In genomic region chrX:154490414-154491083, GRCh38 we compare ENCODE assay signal across 8 cellular contexts. TPM values are rescaled to one million over a fixed set of nuclear protein-coding genes. Genes with fewer than 3 reads are reported as not detected.
A peak's percentile ranks its signal among the peaks of the same experiment; 100 is the strongest.
DNase-seq lines count a peak whose midpoint lies in the region; ATAC-seq and TF ChIP-seq lines count a peak whose summit lies in the region.

SLC10A3 (minus strand) TSS chrX:154490629; CDS start chrX:154488940, 1,689 bp downstream.

- WGBS in mammary epithelial cell (ENCODE audit: low coverage, missing lambda C conversion rate) = 18% methylated on average over 8 of the region's 71 CpGs

- TF ChIP-seq POLR2A in GM18951 (IDR thresholded peaks at IDR 0.05; ENCODE audit: extremely low read depth, insufficient read depth, insufficient read length) = peak; percentile 93

- H3K4me3 ChIP-seq in WI38 (ENCODE audit: low read depth, low read length) (peak within 1 kb of the TSS; percentile 61), mammary epithelial cell (replicated peaks in 1 of 3; ENCODE audit: insufficient read depth in 1 of 3, low read depth in 2 of 3, low read length in 3 of 3) (peak within 1 kb of the TSS; percentile 64 to 69 (median 68)), iPS-20b (ENCODE audit: low read length) (peak within 1 kb of the TSS; percentile 71), skeletal muscle tissue (ENCODE audit: low read length in 3 of 3) (peak within 1 kb of the TSS; percentile 70 to 81 (median 79))

- in situ Hi-C loops in GM18951 (cut with MboI; ENCODE audit: low sequenced_read_pairs, unreplicated experiment) = no loop called here
- in situ Hi-C loops in mammary epithelial cell (cut with MboI; ENCODE audit: low sequenced_read_pairs in 2 of 2) = no loop called here

- H3K27me3 ChIP-seq in mammary epithelial cell (ENCODE audit: insufficient read depth, low read length) (no peaks in the 10 kb centered on the region), iPS-20b (ENCODE audit: insufficient read depth, low read length) (peaks cover 7% of the 10 kb centered on the region; the same call in 1 of the 2 replicates), skeletal muscle tissue (ENCODE audit: control insufficient read depth in 3 of 3, insufficient read depth in 3 of 3, low read length in 3 of 3) (no peaks in the 10 kb centered on the region)

- peaks cover 5% of the 10 kb centered on the region for H3K4me1 ChIP-seq in mammary epithelial cell (ENCODE audit: insufficient read depth, low read length)
- no peaks in the 10 kb centered on the region for H3K4me1 ChIP-seq in iPS-20b (ENCODE audit: insufficient read depth, low read length)
- peaks cover 7 to 22% (median 16%) of the 10 kb centered on the region in 3 donors for H3K4me1 ChIP-seq in skeletal muscle tissue (ENCODE audit: control insufficient read depth in 3 of 3, insufficient read depth in 3 of 3, low read length in 3 of 3)

- dilution Hi-C loops in mammary epithelial cell (cut with HindIII; ENCODE audit: low sequenced_read_pairs) = no loop called here

- DNase-seq in AG08395 (ENCODE audit: low spot score) = peak; percentile 92
- peak; percentile 86 for DNase-seq in NCI-H2227 treated with DMSO at 0.1 percent for 48 hours (lab: John Stamatoyannopoulos, UW)
- DNase-seq in mammary epithelial cell = peak; percentile 88

- peak within 1 kb of the TSS; percentile 88 for H2AFZ ChIP-seq in mammary epithelial cell (ENCODE audit: low read depth, low read length)

- intact Hi-C loops in mammary epithelial cell (cut with micrococcal nuclease) = loop anchor here (2.0 kb wide), 2 partner anchors 24 to 36 kb away; no protein-coding TSS in a partner anchor

- H3K36me3 ChIP-seq in mammary epithelial cell (ENCODE audit: insufficient read depth, low read length) (no peaks in the 10 kb centered on the region), iPS-20b (ENCODE audit: insufficient read depth, low read depth, low read length) (no peaks in the 10 kb centered on the region), skeletal muscle tissue (ENCODE audit: control insufficient read depth in 3 of 3, insufficient read depth in 3 of 3, low read length in 3 of 3) (peaks cover 0 to 5% (median 4%) of the 10 kb centered on the region in 3 donors)

- peaks cover 21% of the 10 kb centered on the region for H3K79me2 ChIP-seq in mammary epithelial cell (ENCODE audit: insufficient read depth, low read length)

- no peaks in the 10 kb centered on the region for H4K20me1 ChIP-seq in mammary epithelial cell (ENCODE audit: insufficient read depth, low read length)

- H3K9ac ChIP-seq in mammary epithelial cell (ENCODE audit: insufficient read depth, low read length) (peak within 1 kb of the TSS; percentile 87), iPS-20b (ENCODE audit: low read depth, low read length) (peak within 1 kb of the TSS; percentile 74; the same call in 1 of the 2 replicates), skeletal muscle tissue (ENCODE audit: low read depth in 1 of 3, low read length in 3 of 3) (peak within 1 kb of the TSS; percentile 81 to 88 (median 82))

- no TSS peak for BruUV-seq in mammary epithelial cell (replicated peaks; lab: Mats Ljungman, UMichigan)

- H3K27ac ChIP-seq in mammary epithelial cell (ENCODE audit: insufficient read depth, low read depth, low read length) (peak within 1 kb of the TSS; percentile 75), iPS-20b (ENCODE audit: low read length) (no peak within 1 kb of the TSS), skeletal muscle tissue (ENCODE audit: low read depth, low read length) (peak within 1 kb of the TSS; percentile 92)

- TF ChIP-seq CTCF in WI38 (IDR thresholded peaks at IDR 0.05; ENCODE audit: low read depth, low read length) (no peak), mammary epithelial cell (conservative IDR thresholded peaks at IDR 0.05 in 1 of 2, IDR thresholded peaks at IDR 0.05 in 1 of 2; ENCODE audit: extremely low read depth in 1 of 2, insufficient read depth in 1 of 2, low read depth in 1 of 2, low read length in 2 of 2) (no peak)

- H3K9me3 ChIP-seq in mammary epithelial cell (replicated peaks; ENCODE audit: insufficient read depth, low read length) = no peaks in the 10 kb centered on the region
- H3K9me3 ChIP-seq in iPS-20b (ENCODE audit: insufficient read depth, low read depth, low read length) = no peaks in the 10 kb centered on the region
- H3K9me3 ChIP-seq in skeletal muscle tissue (ENCODE audit: control insufficient read depth in 3 of 3, low read length in 3 of 3) = no peaks in the 10 kb centered on the region

- ATAC-seq in HG03175 (IDR thresholded peaks at IDR 0.05; ENCODE audit: unreplicated experiment) = peak; percentile 83

- CTCF ChIA-PET in mammary epithelial cell (lab: Charles Lee; ENCODE audit: low non-redundant PET) = no interaction called here

- H3K4me2 ChIP-seq in mammary epithelial cell (ENCODE audit: insufficient read depth, low read depth, low read length) = peak within 1 kb of the TSS; percentile 85

RNA-seq across cellular contexts. Expression of gene SLC10A3, which starts in this region (rescaled TPM):
- 10 to 100 TPM; 27.2 to 29.6 TPM for total RNA-seq in mammary epithelial cell
- polyA plus RNA-seq in mammary epithelial cell = 29.3 TPM
- polyA minus RNA-seq in mammary epithelial cell = 20.1 TPM
- 3.1 TPM for total RNA-seq in skeletal muscle tissue
